ENCODE assay signal across 25 cellular contexts in genomic region chr19:45184115-45184514, GRCh38.
"Had no signal": no experiment of that assay in that cellular context is flagged by ENCODE, and none has a peak within 500 bp of the region (broad histone marks: within the 10 kb centered on the region; RNA-seq: fewer than 3 reads in every experiment).

No MANE protein-coding gene starts in this region.

- H3K27me3 ChIP-seq: colonic mucosa, esophagus squamous epithelium, right atrium auricular region, testis, tibial artery had no signal

- DNase-seq: colonic mucosa; effector memory CD8-positive, alpha-beta T cell; erythroblast; esophagus squamous epithelium; left ventricle myocardium superior; lower lobe of right lung; naive B cell; stimulated activated CD4-positive, alpha-beta T cell treated with anti-CD3 and anti-CD28 coated beads, Interleukin-12 subunit alpha, Interleukin-12 subunit beta, amount 100 ng/mL, for 4 hours; stimulated activated CD4-positive, alpha-beta T cell treated with anti-CD3 and anti-CD28 coated beads, Interleukin-1b, Interleukin-23, amount 100 ng/mL, for 48 hours; stimulated activated CD4-positive, alpha-beta T cell treated with anti-CD3 and anti-CD28 coated beads, Interleukin-4, amount 100 ng/mL, for 1 hour; stimulated activated CD8-positive, alpha-beta memory T cell treated with anti-CD3 and anti-CD28 coated beads, Interleukin-4, amount 100 ng/mL, for 48 hours; stimulated activated naive CD8-positive, alpha-beta T cell treated with anti-CD3 and anti-CD28 coated beads, Interleukin-15, Interleukin-2, amounts not matched to agents 100 U/mL and 50 U/mL, for 24 hours; substantia nigra; testis; tibial artery had no signal

- H3K4me1 ChIP-seq: colonic mucosa had no signal

- H3K27me3 Mint-ChIP-seq: effector memory CD8-positive, alpha-beta T cell; naive B cell; natural killer cell treated with Interleukin-12 subunit alpha and Interleukin-12 subunit beta and Interleukin-15 and Interleukin-18, amount 100 ng/mL, for 72 hours; type B pancreatic cell had no signal

- H3K27ac ChIP-seq: colonic mucosa, esophagus squamous epithelium, lower lobe of right lung, prostate gland, right atrium auricular region, testis, tibial artery had no signal

- H3K4me2 ChIP-seq: smooth muscle cell had no signal

- FAIRE-seq: endometrium, frontal cortex, keratinocyte had no signal

- H3K4me3 ChIP-seq: colonic mucosa, esophagus squamous epithelium, lower lobe of right lung, prostate gland, right atrium auricular region, smooth muscle cell, testis, tibial artery had no signal

- H3K9me3 ChIP-seq: colonic mucosa, esophagus squamous epithelium, lower lobe of right lung, prostate gland, right atrium auricular region, testis, tibial artery had no signal

- H3K9me3 Mint-ChIP-seq: effector memory CD8-positive, alpha-beta T cell; naive B cell; natural killer cell treated with Interleukin-12 subunit alpha and Interleukin-12 subunit beta and Interleukin-15 and Interleukin-18, amount 100 ng/mL, for 72 hours; neural crest cell; type B pancreatic cell had no signal

- H3K4me3 Mint-ChIP-seq: effector memory CD8-positive, alpha-beta T cell; natural killer cell treated with Interleukin-12 subunit alpha and Interleukin-12 subunit beta and Interleukin-15 and Interleukin-18, amount 100 ng/mL, for 72 hours; neural crest cell; type B pancreatic cell had no signal

- H3K36me3 Mint-ChIP-seq: natural killer cell treated with Interleukin-12 subunit alpha and Interleukin-12 subunit beta and Interleukin-15 and Interleukin-18, amount 100 ng/mL, for 72 hours; type B pancreatic cell had no signal

- H3K36me3 ChIP-seq: colonic mucosa, prostate gland, right atrium auricular region had no signal

- ATAC-seq: effector memory CD8-positive, alpha-beta T cell; left ventricle myocardium superior; lower lobe of right lung; natural killer cell treated with Interleukin-12 subunit alpha and Interleukin-12 subunit beta and Interleukin-15 and Interleukin-18, amount 100 ng/mL, for 72 hours; sciatic nerve; stimulated activated naive CD8-positive, alpha-beta T cell treated with anti-CD3 and anti-CD28 coated beads, Interleukin-15, Interleukin-2, amounts not matched to agents 100 U/mL and 50 U/mL, for 24 hours had no signal

- H3K27ac Mint-ChIP-seq: type B pancreatic cell had no signal
